Comparison of ENCODE assay signal across 8 cellular contexts in genomic region chr3:128426128-128426921, GRCh38.
DNase-seq lines count a peak whose midpoint lies in the region; ATAC-seq and TF ChIP-seq lines count a peak whose summit lies in the region.

No MANE protein-coding gene starts in this region.

- H3K4me3 ChIP-seq in AG04449 (ENCODE audit: low read depth, low read length), result peak overlapping the region; percentile 36; the same call in 1 of the 2 replicates
- no peak overlapping the region for H3K4me3 ChIP-seq in astrocyte of the cerebellum (ENCODE audit: low read depth, low read length)
- peak overlapping the region; percentile 15; the same call in 1 of the 2 replicates for H3K4me3 ChIP-seq in iPS-18c (ENCODE audit: insufficient read depth, low read depth, low read length)

- CTCF ChIA-PET in AG04449 (lab: Yijun Ruan, JAX), result interaction anchor here (0.6 to 6.2 kb wide), 38 partner anchors 9 to 258 kb away, joined by 3 to 93 read pairs (median 6); partner anchors contain the start of gene GATA2

- in situ Hi-C loops in astrocyte of the cerebellum (cut with HindIII; ENCODE audit: low sequenced_read_pairs), result no loop called here

- DNase-seq in AG04449 (ENCODE audit: low read depth, low spot score) (no peak), T follicular helper cell (ENCODE audit: low read depth) (peak; percentile 24), astrocyte of the cerebellum (ENCODE audit: low read depth) (no peak), NCI-H226 (no peak)
- DNase-seq in stimulated activated CD4-positive, alpha-beta T cell treated with anti-CD3 and anti-CD28 coated beads, Interleukin-15, amount 100 ng/mL, for 24 hours, result peak; percentile 65

- POLR2A ChIA-PET in AG04449 (lab: Yijun Ruan, JAX), result interaction anchor here (1.7 kb wide), 1 partner anchor 57 kb away, joined by 4 read pairs; no protein-coding TSS in a partner anchor

- ATAC-seq in GM18511 (IDR thresholded peaks at IDR 0.05; ENCODE audit: unreplicated experiment) (peak; percentile 88), HG03460 (IDR thresholded peaks at IDR 0.05; ENCODE audit: unreplicated experiment) (peak; percentile 76)

- TF ChIP-seq CTCF in AG04449 (IDR thresholded peaks at IDR 0.05; ENCODE audit: insufficient read depth, low read length, missing control alignments) (peak; percentile 75), astrocyte of the cerebellum (IDR thresholded peaks at IDR 0.05; ENCODE audit: low read depth, low read length, missing control alignments) (peak; percentile 69)

- no peaks in the 10 kb centered on the region for H3K9me3 ChIP-seq in iPS-18c (ENCODE audit: control insufficient read depth, insufficient read depth, low read length)

Comparison
In these comparisons a context has a peak if more than half of its experiments do, and no peak if none do; other contexts are left out.
1. DNase-seq: peak in T follicular helper cell (single experiment) and stimulated activated CD4-positive, alpha-beta T cell treated with anti-CD3 and anti-CD28 coated beads, Interleukin-15, amount 100 ng/mL, for 24 hours (single experiment); none in AG04449 (single experiment), astrocyte of the cerebellum (single experiment) and NCI-H226 (single experiment).